30 cellular contexts compared by ENCODE assay signal in the genomic region with DNA sequence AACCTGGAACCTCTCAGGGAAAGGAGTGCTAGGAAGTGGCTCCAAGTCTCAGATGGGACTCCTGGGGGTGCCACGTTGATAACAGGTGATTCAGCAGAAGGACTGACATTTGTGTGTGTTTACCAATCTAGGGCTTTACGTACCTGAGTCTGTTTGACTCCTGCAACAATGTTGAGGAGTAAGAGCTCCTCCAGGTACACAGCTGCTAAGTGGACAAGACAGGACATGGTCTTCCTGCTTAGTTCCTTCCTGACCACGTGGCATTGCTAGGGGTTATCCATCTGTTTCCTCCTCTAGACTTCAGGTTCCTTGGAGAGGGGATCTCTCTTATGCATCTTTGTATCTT.
A peak's percentile ranks its signal among the peaks of the same experiment; 100 is the strongest.
DNase-seq lines count a peak whose midpoint lies in the region; ATAC-seq and TF ChIP-seq lines count a peak whose summit lies in the region.
"Had no signal": no experiment of that assay in that cellular context is flagged by ENCODE, and none has a peak within 500 bp of the region (broad histone marks: within the 10 kb centered on the region; RNA-seq: fewer than 3 reads in every experiment).

No MANE protein-coding gene starts in this region.

- no peaks in the 10 kb centered on the region for H4K20me1 ChIP-seq in GM23338 (replicated peaks; ENCODE audit: insufficient read depth)

- no peaks in the 10 kb centered on the region for H3K36me3 ChIP-seq in GM23338 (ENCODE audit: insufficient read depth)
- H3K36me3 ChIP-seq in RWPE2 (ENCODE audit: low read depth) = no peaks in the 10 kb centered on the region
- no peaks in the 10 kb centered on the region for H3K36me3 ChIP-seq in esophagus squamous epithelium
- no peaks in the 10 kb centered on the region for H3K36me3 ChIP-seq in psoas muscle (ENCODE audit: insufficient read depth in 1 of 2, low read depth in 1 of 2)
- H3K36me3 ChIP-seq: ascending aorta, BE2C, lower lobe of right lung, right atrium auricular region, tibial nerve had no signal

- no peaks in the 10 kb centered on the region for H3K9me2 ChIP-seq in GM23338 (ENCODE audit: insufficient read depth)
- H3K9me2 ChIP-seq: SK-N-SH had no signal

- no peaks in the 10 kb centered on the region for H3K9me3 Mint-ChIP-seq in GM23338
- H3K9me3 Mint-ChIP-seq: activated B cell treated with CpG ODN at 0.5 μM for 24 hours; activated T-cell treated with anti-CD3 and anti-CD28 coated beads, Interleukin-2, amount 50 U/mL, for 4 hours; effector memory CD8-positive, alpha-beta T cell had no signal

- no peak for TF ChIP-seq POLR2A in esophagus squamous epithelium (IDR thresholded peaks at IDR 0.05)

- peaks cover 4% of the 10 kb centered on the region for H3K27me3 Mint-ChIP-seq in GM23338 (ENCODE audit: insufficient read depth, low read depth, poor library complexity)
- H3K27me3 Mint-ChIP-seq: activated B cell treated with CpG ODN at 0.5 μM for 24 hours had no signal

- no peaks in the 10 kb centered on the region for H3K9me3 ChIP-seq in RWPE2 (ENCODE audit: severe bottlenecking)
- H3K9me3 ChIP-seq in esophagus squamous epithelium = no peaks in the 10 kb centered on the region
- no peaks in the 10 kb centered on the region for H3K9me3 ChIP-seq in psoas muscle
- H3K9me3 ChIP-seq: ascending aorta, BE2C, lower lobe of right lung, right atrium auricular region, SK-N-SH, tibial nerve had no signal

- no peaks in the 10 kb centered on the region for H3F3A ChIP-seq in GM23338 (replicated peaks; ENCODE audit: low read depth)

- 0 out of 2 replicates have a peak overlapping the region, but pooled peaks have one; percentile 32 for H2AFZ ChIP-seq in GM23338

- no peak overlapping the region for H3K4me2 ChIP-seq in GM23338
- H3K4me2 ChIP-seq: SK-N-SH had no signal

- no peaks in the 10 kb centered on the region for H3K36me3 Mint-ChIP-seq in GM23338 (ENCODE audit: low read depth)
- H3K36me3 Mint-ChIP-seq: CD8-positive, alpha-beta memory T cell had no signal

- DNase-seq in GM23338 (ENCODE audit: low spot score) (no peak), RWPE2 (ENCODE audit: low spot score) (no peak), esophagus squamous epithelium (lab: John Stamatoyannopoulos, UW) (no peak), psoas muscle (no peak), superior temporal gyrus (ENCODE audit: extremely low spot score) (no peak), iPS-NIHi11 (ENCODE audit: low spot score) (no peak)
- DNase-seq: activated B cell treated with CpG ODN at 0.5 μM for 24 hours; activated CD4-positive, alpha-beta T cell treated with anti-CD3 and anti-CD28 coated beads, Interleukin-2, amount 50 U/mL, for 1 hour; activated gamma-delta T cell treated with Interleukin-2 at 50 U/mL for 16 hours; activated T-cell treated with anti-CD3 and anti-CD28 coated beads, Interleukin-2, amount 50 U/mL, for 4 hours; BE2C; caudate nucleus; CD8-positive, alpha-beta memory T cell; cortex of kidney; DMS153; effector memory CD8-positive, alpha-beta T cell; erythroblast; foreskin melanocyte; IMR-90; NCI-H1092; NCI-H187; SK-N-SH; stimulated activated CD4-positive, alpha-beta T cell treated with anti-CD3 and anti-CD28 coated beads, Interleukin-12 subunit alpha, Interleukin-12 subunit beta, amount 100 ng/mL, for 4 hours; stimulated activated CD4-positive, alpha-beta T cell treated with anti-CD3 and anti-CD28 coated beads, Interleukin-4, amount 100 ng/mL, for 1 hour had no signal

- H3K4me1 Mint-ChIP-seq in GM23338 = peaks cover 9% of the 10 kb centered on the region
- H3K4me1 Mint-ChIP-seq: activated B cell treated with CpG ODN at 0.5 μM for 24 hours; CD8-positive, alpha-beta memory T cell had no signal

- H3K4me3 ChIP-seq in GM23338 (no peak overlapping the region), RWPE2 (ENCODE audit: severe bottlenecking) (no peak overlapping the region), esophagus squamous epithelium (no peak overlapping the region), psoas muscle (no peak overlapping the region)
- H3K4me3 ChIP-seq: ascending aorta, lower lobe of right lung, right atrium auricular region, tibial nerve had no signal

- no peak for ATAC-seq in GM23338
- peak; percentile 38 for ATAC-seq in RWPE2 (ENCODE audit: low read depth)
- ATAC-seq in psoas muscle = no peak
- no peak for ATAC-seq in HG03108 (IDR thresholded peaks at IDR 0.05; ENCODE audit: unreplicated experiment)
- ATAC-seq in HG03135 (IDR thresholded peaks at IDR 0.05; ENCODE audit: unreplicated experiment) = no peak
- ATAC-seq: activated T-cell treated with anti-CD3 and anti-CD28 coated beads, Interleukin-2, amount 50 U/mL, for 4 hours; effector memory CD8-positive, alpha-beta T cell had no signal

- no peak for TF ChIP-seq CTCF in GM23338 (conservative IDR thresholded peaks at IDR 0.05; ENCODE audit: low read depth in 2 of 2)
- no peak for TF ChIP-seq CTCF in RWPE2 (IDR thresholded peaks at IDR 0.05; ENCODE audit: poor library complexity, severe bottlenecking)
- TF ChIP-seq CTCF in esophagus squamous epithelium (IDR thresholded peaks at IDR 0.05) = no peak
- no peak for TF ChIP-seq CTCF in psoas muscle (IDR thresholded peaks at IDR 0.05)

- no peak overlapping the region for H3K4me3 Mint-ChIP-seq in GM23338
- H3K4me3 Mint-ChIP-seq: activated B cell treated with CpG ODN at 0.5 μM for 24 hours; activated T-cell treated with anti-CD3 and anti-CD28 coated beads, Interleukin-2, amount 50 U/mL, for 4 hours; CD8-positive, alpha-beta memory T cell; effector memory CD8-positive, alpha-beta T cell had no signal

- H3K79me2 ChIP-seq in GM23338 (replicated peaks; ENCODE audit: insufficient read depth) = no peaks in the 10 kb centered on the region

- H3K27ac Mint-ChIP-seq in GM23338 = no peak overlapping the region
- H3K27ac Mint-ChIP-seq: activated B cell treated with CpG ODN at 0.5 μM for 24 hours; CD8-positive, alpha-beta memory T cell; effector memory CD8-positive, alpha-beta T cell had no signal

- intact Hi-C loops in esophagus squamous epithelium (cut with DNase I) = no loop called here
- intact Hi-C loops in psoas muscle (cut with DNase I) = no loop called here

- H3K27ac ChIP-seq in GM23338 (ENCODE audit: low read depth) (no peak overlapping the region), RWPE2 (ENCODE audit: poor library complexity, severe bottlenecking) (no peak overlapping the region), esophagus squamous epithelium (peak overlapping the region; percentile 72 to 85 (median 82)), psoas muscle (peak overlapping the region; percentile 31)
- H3K27ac ChIP-seq: ascending aorta, lower lobe of right lung, tibial nerve had no signal

- no peaks in the 10 kb centered on the region; the same call in 1 of the 2 replicates for H3K4me1 ChIP-seq in GM23338 (ENCODE audit: insufficient read depth)
- peaks cover 7% of the 10 kb centered on the region for H3K4me1 ChIP-seq in RWPE2 (ENCODE audit: insufficient read depth, poor library complexity, severe bottlenecking)
- H3K4me1 ChIP-seq in esophagus squamous epithelium = peaks cover 4 to 46% (median 15%) of the 10 kb centered on the region in 3 donors
- peaks cover 16% of the 10 kb centered on the region for H3K4me1 ChIP-seq in psoas muscle
- H3K4me1 ChIP-seq: BE2C, tibial nerve had no signal

- no peaks in the 10 kb centered on the region for H3K27me3 ChIP-seq in GM23338 (ENCODE audit: insufficient read depth)
- no peaks in the 10 kb centered on the region for H3K27me3 ChIP-seq in RWPE2 (ENCODE audit: insufficient read depth, poor library complexity, severe bottlenecking)
- H3K27me3 ChIP-seq in esophagus squamous epithelium = no peaks in the 10 kb centered on the region
- no peaks in the 10 kb centered on the region for H3K27me3 ChIP-seq in psoas muscle (ENCODE audit: insufficient read depth in 3 of 3, low read length in 2 of 3)
- H3K27me3 ChIP-seq: ascending aorta, BE2C, right atrium auricular region, tibial nerve had no signal

- 15 to 32% methylated on average over 2 to 3 of the region's 3 CpGs for WGBS in esophagus squamous epithelium, 2 donors
- 43 to 60% (median 52%) methylated on average over 3 of the region's 3 CpGs for WGBS in psoas muscle, 3 donors

TF ChIP-seq in GM23338, 12 proteins besides CTCF, POLR2A, EP300 and RAD21 (continues in another document):
- TF ChIP-seq EZH2 (IDR thresholded peaks at IDR 0.05; ENCODE audit: low read depth, unreplicated experiment) = no peak
- TF ChIP-seq ZNF114 (CRISPR knock-in tag; IDR thresholded peaks at IDR 0.05) = no peak

Comparison
In these comparisons a context has a peak if more than half of its experiments do, and no peak if none do; other contexts are left out.
1. H3K27ac ChIP-seq: peak in esophagus squamous epithelium (4 of 4) and psoas muscle (single experiment); none in GM23338 (single experiment) and RWPE2 (single experiment).